Comparison of ENCODE assay signal across 9 cellular contexts in the genomic region with DNA sequence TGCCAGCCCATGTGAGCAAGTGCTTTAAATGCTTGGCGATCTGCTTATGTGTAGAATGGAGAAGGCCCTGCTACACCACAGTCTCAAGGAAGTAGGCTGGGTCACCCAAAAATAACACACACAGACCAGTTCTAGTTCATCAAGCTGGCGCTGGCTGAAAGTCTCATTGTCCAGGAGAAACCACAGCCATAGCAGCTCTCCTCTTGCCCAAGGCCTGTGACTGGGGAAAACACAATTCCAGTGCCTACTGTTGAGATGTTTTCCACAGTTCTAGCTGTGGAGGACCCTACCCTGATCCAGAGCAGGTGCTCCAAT. TPM values are rescaled to one million over a fixed set of nuclear protein-coding genes. Genes with fewer than 3 reads are reported as not detected.
DNase-seq lines count a peak whose midpoint lies in the region; ATAC-seq and TF ChIP-seq lines count a peak whose summit lies in the region.
"Not testable (repeated sequence)": the region's sequence is repeated elsewhere in the genome, so short reads cannot be mapped to it uniquely, and the experiment has no call there.
"Had no signal": no experiment of that assay in that cellular context is flagged by ENCODE, and none has a peak within 500 bp of the region (broad histone marks: within the 10 kb centered on the region; RNA-seq: fewer than 3 reads in every experiment).

No MANE protein-coding gene starts in this region.

- not testable (repeated sequence) for H3K9me3 ChIP-seq in mucosa of descending colon

- DNase-seq in mucosa of descending colon = not testable (repeated sequence)

- ATAC-seq in GM18511 (IDR thresholded peaks at IDR 0.05; ENCODE audit: unreplicated experiment) (peak; percentile 42), GM19324 (IDR thresholded peaks at IDR 0.05; ENCODE audit: low FRiP score, unreplicated experiment) (peak; percentile 57), GM21526 (IDR thresholded peaks at IDR 0.05; ENCODE audit: low FRiP score, unreplicated experiment) (peak; percentile 14), HG02588 (IDR thresholded peaks at IDR 0.05; ENCODE audit: unreplicated experiment) (peak; percentile 22), HG03025 (IDR thresholded peaks at IDR 0.05; ENCODE audit: low FRiP score, unreplicated experiment) (peak; percentile 70), HG03139 (IDR thresholded peaks at IDR 0.05; ENCODE audit: unreplicated experiment) (peak; percentile 22), mucosa of descending colon (peak; percentile 21)

- H3K4me3 ChIP-seq in mucosa of descending colon = not testable (repeated sequence)

- not testable (repeated sequence) for H3K36me3 ChIP-seq in mucosa of descending colon (ENCODE audit: low read depth)

- H3K4me1 ChIP-seq in mucosa of descending colon (ENCODE audit: low read depth) = not testable (repeated sequence)

- not testable (repeated sequence) for TF ChIP-seq CTCF in mucosa of descending colon (IDR thresholded peaks at IDR 0.05)

- intact Hi-C loops in mucosa of descending colon (cut with DNase I, micrococcal nuclease) = not testable (repeated sequence)

RNA-seq across cellular contexts. Expression of gene CTAGE4, which starts 4.1 kb away (rescaled TPM):
- total RNA-seq in mucosa of descending colon = 1 to 10 TPM; 7.3 to 9.5 (median 8.6) TPM

RNA-seq across cellular contexts. Expression of gene ARHGEF35, which starts 16.5 kb away (rescaled TPM):
- total RNA-seq in mucosa of descending colon = 10 to 100 TPM in 2 of 3 donors, under 1 TPM in 1; 0.51 to 62.2 (median 41.7) TPM

RNA-seq across cellular contexts. Expression of gene OR2A14, which starts 56.1 kb away (rescaled TPM):
- total RNA-seq in mucosa of descending colon = not detected
- total RNA-seq: H1, PC-3 had no signal

Comparison
In these comparisons a context has a peak if more than half of its experiments do, and no peak if none do; other contexts are left out.
1. ATAC-seq: peak in every context shown above with its lines; median percentile 70 in HG03025; 57 in GM19324; 42 in GM18511; 22 in HG02588; 22 in HG03139; 21 in mucosa of descending colon; 14 in GM21526.